8 cellular contexts compared by ENCODE assay signal in the genomic region with DNA sequence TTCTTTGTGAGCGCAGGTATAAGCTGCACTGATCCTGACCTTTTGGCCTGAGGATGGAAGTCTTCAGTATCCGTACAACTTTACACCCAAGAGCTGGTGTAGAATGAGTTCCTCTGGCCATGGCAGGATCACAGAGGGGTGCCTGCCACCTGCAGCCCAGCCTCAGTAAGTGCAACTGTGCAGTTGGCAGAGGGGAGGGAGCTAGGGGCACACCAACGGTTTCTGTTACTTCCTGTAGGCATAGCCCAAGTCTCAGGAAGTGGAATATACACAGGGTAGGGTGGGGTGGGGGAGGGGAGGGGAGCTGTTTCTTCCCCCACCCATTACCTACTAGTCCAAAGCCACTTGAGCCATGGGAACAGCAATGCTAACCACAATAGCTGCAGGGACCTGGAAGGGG.
A peak's percentile ranks its signal among the peaks of the same experiment; 100 is the strongest.
DNase-seq lines count a peak whose midpoint lies in the region; ATAC-seq, FAIRE-seq and TF ChIP-seq lines count a peak whose summit lies in the region.

No MANE protein-coding gene starts in this region.

- no peaks in the 10 kb centered on the region for H3K27me3 Mint-ChIP-seq in activated CD4-positive, alpha-beta memory T cell treated with anti-CD3 and anti-CD28 coated beads for 36 hours
- no peaks in the 10 kb centered on the region for H3K27me3 Mint-ChIP-seq in activated CD4-positive, alpha-beta memory T cell treated with anti-CD3 and anti-CD28 coated beads, Interleukin-2, amount 10 ng/mL, durations not matched to agents 7 days and 5 days
- H3K27me3 Mint-ChIP-seq in endothelial cell (ENCODE audit: unreplicated experiment) (peaks cover 2% of the 10 kb centered on the region), natural killer cell (ENCODE audit: low read depth in 2 of 2) (peaks cover 0 to 2% of the 10 kb centered on the region in 2 donors)

- H3K36me3 ChIP-seq in IMR-90 (ENCODE audit: control insufficient read depth, insufficient read depth, low read length), result no peaks in the 10 kb centered on the region

- no peaks in the 10 kb centered on the region for H3K9me3 ChIP-seq in IMR-90 (ENCODE audit: control insufficient read depth, insufficient read depth, low read length)

- H3K4me2 ChIP-seq in IMR-90 (ENCODE audit: low read depth, low read length), result no peak overlapping the region

- peak; percentile 25 for DNase-seq in activated CD4-positive, alpha-beta memory T cell treated with anti-CD3 and anti-CD28 coated beads for 36 hours
- no peak for DNase-seq in activated CD4-positive, alpha-beta memory T cell treated with anti-CD3 and anti-CD28 coated beads, Interleukin-2, amount 10 ng/mL, durations not matched to agents 7 days and 5 days
- DNase-seq in IMR-90 (peak; percentile 31), UCSD-AML1 (lab: John Stamatoyannopoulos, UW; ENCODE audit: unreplicated experiment) (peak; percentile 75), endothelial cell (ENCODE audit: low spot score) (peak; percentile 35), natural killer cell (peak; percentile 26), urothelium cell line (ENCODE audit: low spot score) (peak; percentile 5)

- in situ Hi-C loops in IMR-90 (cut with MboI; ENCODE audit: low sequenced_read_pairs), result loop anchor here (5.0 kb wide), 1 partner anchor 190 kb away; no protein-coding TSS in a partner anchor

- H2AFZ ChIP-seq in IMR-90 (replicated peaks; ENCODE audit: low read length, poor library complexity), result no peak overlapping the region

- H3K9me3 Mint-ChIP-seq in activated CD4-positive, alpha-beta memory T cell treated with anti-CD3 and anti-CD28 coated beads for 36 hours, result peaks cover 5% of the 10 kb centered on the region
- peaks cover 6% of the 10 kb centered on the region for H3K9me3 Mint-ChIP-seq in activated CD4-positive, alpha-beta memory T cell treated with anti-CD3 and anti-CD28 coated beads, Interleukin-2, amount 10 ng/mL, durations not matched to agents 7 days and 5 days
- H3K9me3 Mint-ChIP-seq in endothelial cell (ENCODE audit: unreplicated experiment), result no peaks in the 10 kb centered on the region
- H3K9me3 Mint-ChIP-seq in natural killer cell, result no peaks in the 10 kb centered on the region

- H3K27ac Mint-ChIP-seq in activated CD4-positive, alpha-beta memory T cell treated with anti-CD3 and anti-CD28 coated beads for 36 hours, result no peak overlapping the region
- no peak overlapping the region for H3K27ac Mint-ChIP-seq in activated CD4-positive, alpha-beta memory T cell treated with anti-CD3 and anti-CD28 coated beads, Interleukin-2, amount 10 ng/mL, durations not matched to agents 7 days and 5 days
- H3K27ac Mint-ChIP-seq in endothelial cell (ENCODE audit: unreplicated experiment), result no peak overlapping the region
- peak overlapping the region in 1 of 2 donors; percentile 39 for H3K27ac Mint-ChIP-seq in natural killer cell

- H4K20me1 ChIP-seq in IMR-90 (ENCODE audit: insufficient read depth, low read length), result no peaks in the 10 kb centered on the region

- H3K9ac ChIP-seq in IMR-90 (ENCODE audit: low read depth, low read length), result no peak overlapping the region

- H3K27ac ChIP-seq in IMR-90 (ENCODE audit: insufficient read depth, low read length), result no peak overlapping the region

- dilution Hi-C loops in IMR-90 (cut with HindIII; ENCODE audit: low sequenced_read_pairs, unreplicated experiment), result no loop called here

- H2BK15ac ChIP-seq in IMR-90 (ENCODE audit: low read depth, low read length), result no peak overlapping the region

- no peak overlapping the region for H2BK5ac ChIP-seq in IMR-90 (ENCODE audit: low read depth, low read length, poor library complexity, severe bottlenecking)

- peak; percentile 64 for TF ChIP-seq CTCF in IMR-90 (conservative IDR thresholded peaks at IDR 0.05; ENCODE audit: low read depth, low read length)
- TF ChIP-seq CTCF in endothelial cell (IDR thresholded peaks at IDR 0.05; ENCODE audit: unreplicated experiment), result no peak
- peak; percentile 38 for TF ChIP-seq CTCF in natural killer cell (IDR thresholded peaks at IDR 0.05)

- no peaks in the 10 kb centered on the region for H3K4me1 ChIP-seq in IMR-90 (ENCODE audit: control insufficient read depth, insufficient read depth, low read length)

- POLR2A ChIA-PET in activated CD4-positive, alpha-beta memory T cell treated with anti-CD3 and anti-CD28 coated beads for 36 hours (lab: Charles Lee), result interaction anchor here (0.6 kb wide), 1 partner anchor 164 kb away, joined by 4 read pairs; no protein-coding TSS in a partner anchor
- POLR2A ChIA-PET in activated CD4-positive, alpha-beta memory T cell treated with anti-CD3 and anti-CD28 coated beads, Interleukin-2, amount 10 ng/mL, durations not matched to agents 7 days and 5 days (lab: Charles Lee), result no interaction called here
- POLR2A ChIA-PET in IMR-90 (lab: Charles Lee; ENCODE audit: unreplicated experiment), result no interaction called here

- H3K79me1 ChIP-seq in IMR-90 (ENCODE audit: low read depth in 1 of 2, low read length in 2 of 2), result no peaks in the 10 kb centered on the region

- peak; percentile 63 for TF ChIP-seq RAD21 in IMR-90 (IDR thresholded peaks at IDR 0.05; ENCODE audit: low read length)

- H3K4ac ChIP-seq in IMR-90 (ENCODE audit: low read depth, low read length), result no peak overlapping the region

- H3K4me3 Mint-ChIP-seq in activated CD4-positive, alpha-beta memory T cell treated with anti-CD3 and anti-CD28 coated beads for 36 hours, result no peak overlapping the region
- H3K4me3 Mint-ChIP-seq in activated CD4-positive, alpha-beta memory T cell treated with anti-CD3 and anti-CD28 coated beads, Interleukin-2, amount 10 ng/mL, durations not matched to agents 7 days and 5 days, result no peak overlapping the region
- H3K4me3 Mint-ChIP-seq in endothelial cell (ENCODE audit: unreplicated experiment), result no peak overlapping the region
- no peak overlapping the region for H3K4me3 Mint-ChIP-seq in natural killer cell

- no peak overlapping the region for H4K91ac ChIP-seq in IMR-90 (ENCODE audit: insufficient read depth, low read depth, low read length)

- H3K14ac ChIP-seq in IMR-90 (replicated peaks; ENCODE audit: low read depth, low read length), result no peak overlapping the region

- CTCF ChIA-PET in activated CD4-positive, alpha-beta memory T cell treated with anti-CD3 and anti-CD28 coated beads for 36 hours (lab: Charles Lee), result interaction anchor here (1.1 kb wide), 1 partner anchor 88 kb away, joined by 3 read pairs; no protein-coding TSS in a partner anchor
- CTCF ChIA-PET in activated CD4-positive, alpha-beta memory T cell treated with anti-CD3 and anti-CD28 coated beads, Interleukin-2, amount 10 ng/mL, durations not matched to agents 7 days and 5 days (lab: Charles Lee), result interaction anchor here (1.1 kb wide), 1 partner anchor 197 kb away, joined by 6 read pairs; no protein-coding TSS in a partner anchor
- CTCF ChIA-PET in IMR-90 (lab: Yijun Ruan, JAX), result interaction anchor here (0.5 to 1.1 kb wide), 6 partner anchors 92 to 218 kb away, joined by 3 to 6 read pairs (median 3); no protein-coding TSS in a partner anchor

- no peaks in the 10 kb centered on the region for H3K27me3 ChIP-seq in IMR-90 (ENCODE audit: control insufficient read depth, insufficient read depth, low read length)

- no peaks in the 10 kb centered on the region for H3K36me3 Mint-ChIP-seq in activated CD4-positive, alpha-beta memory T cell treated with anti-CD3 and anti-CD28 coated beads for 36 hours
- no peaks in the 10 kb centered on the region for H3K36me3 Mint-ChIP-seq in activated CD4-positive, alpha-beta memory T cell treated with anti-CD3 and anti-CD28 coated beads, Interleukin-2, amount 10 ng/mL, durations not matched to agents 7 days and 5 days (ENCODE audit: low read depth)
- H3K36me3 Mint-ChIP-seq in endothelial cell (ENCODE audit: low read depth, unreplicated experiment), result no peaks in the 10 kb centered on the region
- no peaks in the 10 kb centered on the region for H3K36me3 Mint-ChIP-seq in natural killer cell

- ATAC-seq in IMR-90 (ENCODE audit: low read depth) (peak; percentile 97), natural killer cell (peak; percentile 88 to 100 (median 100)), GM18502 (IDR thresholded peaks at IDR 0.05; ENCODE audit: poor library complexity, unreplicated experiment) (no peak)

- no peak overlapping the region for H2BK20ac ChIP-seq in IMR-90 (ENCODE audit: low read depth, low read length)

- no peak overlapping the region for H3K18ac ChIP-seq in IMR-90 (ENCODE audit: low read depth, low read length)

- intact Hi-C loops in activated CD4-positive, alpha-beta memory T cell treated with anti-CD3 and anti-CD28 coated beads for 36 hours (cut with micrococcal nuclease), result no loop called here
- intact Hi-C loops in IMR-90 (cut with micrococcal nuclease), result loop anchor here (1.0 to 2.0 kb wide), 2 partner anchors 197 to 817 kb away; no protein-coding TSS in a partner anchor
- intact Hi-C loops in natural killer cell (cut with micrococcal nuclease), result loop anchor here (1.0 kb wide), 1 partner anchor 197 kb away; no protein-coding TSS in a partner anchor

- no peak overlapping the region for H3K23ac ChIP-seq in IMR-90 (ENCODE audit: low read depth, low read length)

- H2AK9ac ChIP-seq in IMR-90 (replicated peaks; ENCODE audit: low read depth, low read length, poor library complexity), result no peak overlapping the region

- no peak for FAIRE-seq in urothelium cell line (lab: Jason Lieb, UNC)

- H2BK120ac ChIP-seq in IMR-90 (ENCODE audit: low read depth, low read length), result no peak overlapping the region

- H3K4me1 Mint-ChIP-seq in activated CD4-positive, alpha-beta memory T cell treated with anti-CD3 and anti-CD28 coated beads for 36 hours (ENCODE audit: low read depth), result no peaks in the 10 kb centered on the region
- H3K4me1 Mint-ChIP-seq in activated CD4-positive, alpha-beta memory T cell treated with anti-CD3 and anti-CD28 coated beads, Interleukin-2, amount 10 ng/mL, durations not matched to agents 7 days and 5 days, result no peaks in the 10 kb centered on the region
- H3K4me1 Mint-ChIP-seq in endothelial cell (ENCODE audit: unreplicated experiment) (no peaks in the 10 kb centered on the region), natural killer cell (peaks cover 24 to 35% of the 10 kb centered on the region in 2 donors)

- no peak overlapping the region for H3K4me3 ChIP-seq in IMR-90 (ENCODE audit: insufficient read depth, low read depth, low read length)

- no peaks in the 10 kb centered on the region for H3K9me1 ChIP-seq in IMR-90 (ENCODE audit: insufficient read depth, low read length)

- no TSS peak for BruUV-seq in IMR-90 (replicated peaks; lab: Mats Ljungman, UMichigan)

- H4K8ac ChIP-seq in IMR-90 (ENCODE audit: low read depth in 2 of 2, low read length in 2 of 2), result no peak overlapping the region

- no peak for TF ChIP-seq POLR2A in IMR-90 (IDR thresholded peaks at IDR 0.05; ENCODE audit: low read depth, low read length)

- no peak overlapping the region for H2AK5ac ChIP-seq in IMR-90 (ENCODE audit: low read depth, low read length)

- H3K56ac ChIP-seq in IMR-90 (ENCODE audit: extremely low read depth, insufficient read depth, low read length), result no peak overlapping the region

- WGBS in IMR-90 (ENCODE audit: extremely low coverage in 2 of 2, insufficient read length in 1 of 2), 2 experiments, result no CpG with 5 or more reads among the region's 3 CpGs

- no peak overlapping the region for H4K5ac ChIP-seq in IMR-90 (ENCODE audit: low read depth, low read length)

TF ChIP-seq in IMR-90, 13 proteins besides CTCF, POLR2A, EP300 and RAD21:
- TF ChIP-seq FOS (IDR thresholded peaks at IDR 0.05; ENCODE audit: low read depth, low read length), result no peak
- peak; percentile 63 for TF ChIP-seq SMC3 (IDR thresholded peaks at IDR 0.05; ENCODE audit: low read depth, low read length)
TF ChIP-seq in IMR-90: peak in this region for 1.
